ENCODE assay signal across 8 cellular contexts in the genomic region with DNA sequence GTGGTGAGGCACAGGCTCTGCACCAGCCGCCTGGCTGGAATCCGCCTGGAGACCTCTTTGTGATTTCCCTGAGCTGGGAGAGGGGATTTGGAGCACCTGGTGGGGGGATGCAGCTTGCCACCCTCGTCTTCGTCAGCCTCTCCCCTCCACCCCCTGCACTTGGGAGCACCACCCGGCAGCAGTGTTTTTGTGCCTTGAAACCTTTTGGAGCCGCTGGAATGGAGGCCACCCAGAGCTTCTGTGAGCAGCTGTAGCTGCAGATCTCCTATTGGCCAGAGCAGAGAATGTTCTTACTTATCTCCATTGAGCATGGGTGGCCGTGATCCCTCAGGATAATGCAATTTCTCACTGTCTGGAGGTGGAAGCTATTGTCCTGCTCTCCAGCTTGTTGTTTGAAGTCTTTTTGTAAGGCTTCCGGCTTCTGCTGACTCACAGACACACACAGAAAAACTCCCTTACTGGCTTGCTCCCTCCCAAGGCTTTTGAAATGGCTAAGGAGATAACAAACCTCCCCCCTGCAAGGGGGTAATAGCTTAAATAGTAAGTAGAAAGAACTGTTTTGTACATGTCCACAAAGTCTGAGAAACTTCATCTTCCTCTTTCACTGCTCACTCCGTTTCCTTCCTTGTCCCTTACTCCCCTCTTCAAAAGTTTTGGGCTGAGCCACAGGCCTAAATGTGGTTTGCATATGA.
DNase-seq lines count a peak whose midpoint lies in the region; ATAC-seq and TF ChIP-seq lines count a peak whose summit lies in the region.

No MANE protein-coding gene starts in this region.

- peak overlapping the region; percentile 30; the same call in 1 of the 2 replicates for H3K9ac ChIP-seq in iPS-20b (ENCODE audit: low read depth, low read length)

- H3K4me3 ChIP-seq in GM12864 (ENCODE audit: low read depth, low read length) (peak overlapping the region; percentile 8; the same call in 1 of the 2 replicates), adrenal gland (peak overlapping the region in 1 of 4 donors; percentile 12), iPS-20b (ENCODE audit: low read length) (peak overlapping the region; percentile 49; the same call in 1 of the 2 replicates), stomach (no peak overlapping the region)

- H3K4me1 ChIP-seq in adrenal gland (replicated peaks in 1 of 2) (peaks cover 6 to 18% of the 10 kb centered on the region in 2 donors), iPS-20b (ENCODE audit: insufficient read depth, low read length) (peaks cover 31% of the 10 kb centered on the region), stomach (peaks cover 0 to 34% (median 11%) of the 10 kb centered on the region in 4 donors)

- no peak for TF ChIP-seq EP300 in stomach (IDR thresholded peaks at IDR 0.05)

- DNase-seq in GM12864 (ENCODE audit: low read depth), result peak; percentile 30
- DNase-seq in Kasumi-1 (lab: John Stamatoyannopoulos, UW), result peak; percentile 98
- peak; percentile 23 to 84 (median 63) for DNase-seq in adrenal gland
- DNase-seq in stomach, result no peak
- DNase-seq in NCI-H774 (lab: John Stamatoyannopoulos, UW), result no peak
- no peak for DNase-seq in central memory CD4-positive, alpha-beta T cell

- 28 to 35% (median 33%) methylated on average over 9 of the region's 9 CpGs for WGBS in adrenal gland, 4 donors
- WGBS in stomach, 5 donors, result 41 to 57% (median 50%) methylated on average over 8 to 9 of the region's 9 CpGs

- no peaks in the 10 kb centered on the region for H3K36me3 ChIP-seq in adrenal gland (replicated peaks in 1 of 2)
- H3K36me3 ChIP-seq in iPS-20b (ENCODE audit: insufficient read depth, low read depth, low read length), result peaks cover 36% of the 10 kb centered on the region
- no peaks in the 10 kb centered on the region for H3K36me3 ChIP-seq in stomach

- H3K27me3 ChIP-seq in adrenal gland (no peaks in the 10 kb centered on the region), iPS-20b (ENCODE audit: insufficient read depth, low read length) (no peaks in the 10 kb centered on the region), stomach (no peaks in the 10 kb centered on the region)

- TF ChIP-seq CTCF in GM12864 (IDR thresholded peaks at IDR 0.05; ENCODE audit: low read depth, low read length, missing control alignments) (no peak), adrenal gland (IDR thresholded peaks at IDR 0.05) (peak in 1 of 6 experiments; percentile 3), stomach (IDR thresholded peaks at IDR 0.05) (no peak)

- peak; percentile 53 for ATAC-seq in GM21576 (IDR thresholded peaks at IDR 0.05; ENCODE audit: unreplicated experiment)

- no peak for TF ChIP-seq POLR2A in adrenal gland (IDR thresholded peaks at IDR 0.05)
- no peak for TF ChIP-seq POLR2A in stomach (IDR thresholded peaks at IDR 0.05)

- H3K9me3 ChIP-seq in adrenal gland (replicated peaks in 1 of 3) (no peaks in the 10 kb centered on the region), iPS-20b (ENCODE audit: insufficient read depth, low read depth, low read length) (peaks cover 9% of the 10 kb centered on the region), stomach (peaks cover 0 to 10% (median 3%) of the 10 kb centered on the region in 4 donors)

- intact Hi-C loops in adrenal gland (cut with DNase I) (no loop called here), stomach (cut with DNase I; ENCODE audit: low total_unique reads) (no loop called here)

- H3K27ac ChIP-seq in adrenal gland (peak overlapping the region in 3 of 5 donors; percentile 2 to 73 (median 62)), iPS-20b (ENCODE audit: low read length) (peak overlapping the region; percentile 15), stomach (peak overlapping the region in 4 of 5 donors; percentile 33 to 78 (median 60))

Comparison
In these comparisons a context has a peak if more than half of its experiments do, and no peak if none do; other contexts are left out.
1. DNase-seq: peak in GM12864 (single experiment), Kasumi-1 (2 of 2) and adrenal gland (7 of 7); none in stomach (single experiment), NCI-H774 (single experiment) and central memory CD4-positive, alpha-beta T cell (single experiment).
2. H3K4me3 ChIP-seq: peak in GM12864 (single experiment) and iPS-20b (single experiment); none in stomach (0 of 4).
3. Peak in every context shown above with its lines, with median percentiles within 50 percentile points of each other: H3K27ac ChIP-seq.